In the genomic region with DNA sequence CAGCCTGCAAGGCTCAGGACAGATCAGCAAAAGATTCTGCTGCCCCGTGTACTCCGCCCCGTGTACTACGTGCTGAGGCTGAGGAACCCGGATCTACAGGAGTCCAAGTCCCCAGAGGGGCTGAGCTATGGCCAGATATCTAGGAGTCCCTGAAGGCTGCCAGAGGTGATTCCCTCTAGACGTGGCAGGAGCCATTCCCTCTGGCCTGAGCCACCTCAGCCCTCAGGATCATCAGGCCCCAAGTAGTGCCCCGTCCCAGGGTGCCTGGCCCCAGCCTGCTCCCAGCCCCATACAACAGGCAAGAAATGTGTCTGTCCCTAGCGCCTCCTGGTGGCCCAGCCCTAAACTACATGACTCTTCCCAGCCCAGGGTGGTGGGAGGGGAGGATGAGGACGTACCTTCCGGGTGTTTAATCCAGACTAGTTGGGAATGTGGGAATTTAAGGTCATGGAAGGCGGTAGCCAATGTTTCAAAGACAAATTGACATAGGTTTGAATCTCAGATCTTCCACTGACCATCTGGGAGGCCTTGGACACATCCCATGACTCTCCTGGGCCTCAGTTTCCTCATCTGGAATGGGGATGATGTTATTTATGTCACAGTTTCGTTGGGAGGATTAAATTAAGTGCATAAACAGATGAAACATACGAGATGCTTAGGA, we compare ENCODE assay signal across 8 cellular contexts. TPM values are rescaled to one million over a fixed set of nuclear protein-coding genes. Genes with fewer than 3 reads are reported as not detected.
DNase-seq lines count a peak whose midpoint lies in the region; ATAC-seq and TF ChIP-seq lines count a peak whose summit lies in the region.

No MANE protein-coding gene starts in this region.

- TF ChIP-seq CTCF in RWPE1 (conservative IDR thresholded peaks at IDR 0.05; ENCODE audit: low read depth) (peak; percentile 96), foreskin keratinocyte (conservative IDR thresholded peaks at IDR 0.05) (peak; percentile 95), osteocyte (IDR thresholded peaks at IDR 0.05) (peak; percentile 88), suprapubic skin (IDR thresholded peaks at IDR 0.05) (peak; percentile 86 to 93)

- TF ChIP-seq EP300 in suprapubic skin (IDR thresholded peaks at IDR 0.05) = no peak

- no peaks in the 10 kb centered on the region for H3K4me1 Mint-ChIP-seq in activated T-helper 17 cell treated with anti-CD3 and anti-CD28 coated beads, Interleukin-2, amount 50 U/mL, for 72 hours
- H3K4me1 Mint-ChIP-seq in osteocyte (ENCODE audit: unreplicated experiment) = peaks cover 15% of the 10 kb centered on the region

- CTCF ChIA-PET in RWPE1 (lab: Yijun Ruan, JAX) = interaction anchor here (0.6 to 1.3 kb wide), 9 partner anchors 10 to 275 kb away, joined by 3 to 8 read pairs (median 4); no protein-coding TSS in a partner anchor

- H3K27ac Mint-ChIP-seq in activated T-helper 17 cell treated with anti-CD3 and anti-CD28 coated beads, Interleukin-2, amount 50 U/mL, for 72 hours = no peak overlapping the region
- H3K27ac Mint-ChIP-seq in osteocyte (ENCODE audit: unreplicated experiment) = no peak overlapping the region

- H3K27ac ChIP-seq in RWPE1 (peak overlapping the region; percentile 63), foreskin keratinocyte (no peak overlapping the region), suprapubic skin (peak overlapping the region; percentile 9)

- peak; percentile 92 for ATAC-seq in activated T-helper 17 cell treated with anti-CD3 and anti-CD28 coated beads, Interleukin-2, amount 50 U/mL, for 72 hours (replicated peaks)
- ATAC-seq in foreskin keratinocyte = peak; percentile 84

- H3K36me3 ChIP-seq in suprapubic skin = no peaks in the 10 kb centered on the region

- no peak for TF ChIP-seq POLR2A in suprapubic skin (IDR thresholded peaks at IDR 0.05)

- peaks cover 16% of the 10 kb centered on the region for H3K27me3 Mint-ChIP-seq in activated T-helper 17 cell treated with anti-CD3 and anti-CD28 coated beads, Interleukin-2, amount 50 U/mL, for 72 hours
- H3K27me3 Mint-ChIP-seq in osteocyte (ENCODE audit: unreplicated experiment) = no peaks in the 10 kb centered on the region

- no peaks in the 10 kb centered on the region for H3K9me3 ChIP-seq in suprapubic skin

- no peaks in the 10 kb centered on the region for H3K4me1 ChIP-seq in foreskin keratinocyte
- H3K4me1 ChIP-seq in suprapubic skin = peaks cover 20% of the 10 kb centered on the region

- H3K4me3 ChIP-seq in Jurkat, Clone E6-1 (ENCODE audit: low read length) = no peak overlapping the region
- H3K4me3 ChIP-seq in suprapubic skin = no peak overlapping the region

- H3K9me3 Mint-ChIP-seq in activated T-helper 17 cell treated with anti-CD3 and anti-CD28 coated beads, Interleukin-2, amount 50 U/mL, for 72 hours = no peaks in the 10 kb centered on the region
- no peaks in the 10 kb centered on the region for H3K9me3 Mint-ChIP-seq in osteocyte (ENCODE audit: unreplicated experiment)

- H3K27me3 ChIP-seq in foreskin keratinocyte = no peaks in the 10 kb centered on the region
- H3K27me3 ChIP-seq in suprapubic skin = no peaks in the 10 kb centered on the region

- WGBS in suprapubic skin = 11% methylated on average over 6 of the region's 13 CpGs

- POLR2A ChIA-PET in RWPE1 (lab: Yijun Ruan, JAX; ENCODE audit: low non-redundant PET) = no interaction called here

- H3K36me3 Mint-ChIP-seq in activated T-helper 17 cell treated with anti-CD3 and anti-CD28 coated beads, Interleukin-2, amount 50 U/mL, for 72 hours (ENCODE audit: low read depth) = no peaks in the 10 kb centered on the region
- no peaks in the 10 kb centered on the region for H3K36me3 Mint-ChIP-seq in osteocyte (ENCODE audit: unreplicated experiment)

- no peak overlapping the region for H3K4me3 Mint-ChIP-seq in activated T-helper 17 cell treated with anti-CD3 and anti-CD28 coated beads, Interleukin-2, amount 50 U/mL, for 72 hours
- H3K4me3 Mint-ChIP-seq in osteocyte (ENCODE audit: unreplicated experiment) = no peak overlapping the region

- DNase-seq in NCI-H187 (lab: John Stamatoyannopoulos, UW) (peak; percentile 47 to 65), NCI-H187 treated with DMSO at 0.1 percent for 48 hours (lab: John Stamatoyannopoulos, UW) (no peak), RWPE1 (ENCODE audit: low spot score) (peak; percentile 95), foreskin keratinocyte (peak in 1 of 2 donors; percentile 62), osteocyte (ENCODE audit: extremely low spot score, unreplicated experiment) (peak; percentile 95), suprapubic skin (ENCODE audit: low spot score in 2 of 2) (peak; percentile 94 to 95)
- DNase-seq in Jurkat, Clone E6-1 (ENCODE audit: low read depth, low spot score) = peak; percentile 52

RNA-seq across cellular contexts. Expression of a gene that starts 49.4 kb away (rescaled TPM):
- 30.3 TPM for polyA plus RNA-seq in Jurkat, Clone E6-1 (2012; ENCODE audit: insufficient read depth, insufficient read length)
- 10 to 100 TPM; 68.3 to 77.1 TPM for total RNA-seq in activated T-helper 17 cell treated with anti-CD3 and anti-CD28 coated beads, Interleukin-2, amount 50 U/mL, for 72 hours
- total RNA-seq in foreskin keratinocyte (74.3 and 80.5 TPM in 2 replicates), osteocyte (28.7 and 29.1 TPM in 2 replicates), suprapubic skin (10 to 100 TPM; 33.4 to 40.9 (median 36.2) TPM)
- 48.8 and 49.9 TPM in 2 replicates for polyA plus RNA-seq in foreskin keratinocyte
